ENCODE assay signal across 10 cellular contexts in the genomic region with DNA sequence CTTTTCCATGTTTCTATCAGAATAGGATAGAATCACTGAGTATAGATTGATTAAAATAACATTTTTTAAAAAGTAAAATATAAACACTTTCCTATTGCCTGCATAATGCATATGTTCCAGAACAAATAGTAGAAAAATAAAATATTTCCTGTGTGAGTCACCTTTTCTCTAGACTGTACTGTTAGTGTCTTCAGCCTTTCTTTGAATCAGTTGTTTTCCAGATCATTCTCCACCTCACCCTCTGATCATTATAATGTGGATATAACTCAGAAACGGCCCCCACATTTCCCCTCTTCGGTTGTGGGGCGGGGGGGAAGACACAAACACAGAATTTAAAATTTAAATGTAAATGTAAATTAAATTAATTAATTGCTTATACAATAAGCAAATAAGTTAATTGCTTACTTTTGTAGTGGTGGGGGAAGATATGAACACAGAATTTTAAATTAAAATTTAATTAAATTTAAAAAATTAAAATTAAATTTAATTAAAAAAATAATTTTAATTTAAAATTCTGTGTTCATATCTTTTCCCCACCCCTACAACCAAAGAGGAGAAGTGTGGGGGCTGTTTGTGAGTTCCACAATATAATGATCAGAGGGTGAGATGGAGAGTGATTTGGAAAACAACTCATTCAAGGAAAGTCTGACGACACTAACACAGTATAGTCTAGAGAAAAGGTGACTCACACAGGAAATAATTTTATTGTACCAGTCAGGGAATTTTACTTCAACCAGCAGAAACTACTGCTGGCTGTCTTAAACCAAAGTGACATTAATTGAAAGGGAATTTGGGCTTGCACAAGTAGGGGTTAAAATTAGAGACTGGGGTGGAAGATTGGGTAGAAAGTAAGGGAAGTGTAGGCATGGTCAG. TPM values are rescaled to one million over a fixed set of nuclear protein-coding genes. Genes with fewer than 3 reads are reported as not detected.
A peak's percentile ranks its signal among the peaks of the same experiment; 100 is the strongest.
DNase-seq lines count a peak whose midpoint lies in the region; ATAC-seq and TF ChIP-seq lines count a peak whose summit lies in the region.
"Had no signal": no experiment of that assay in that cellular context is flagged by ENCODE, and none has a peak within 500 bp of the region (broad histone marks: within the 10 kb centered on the region; RNA-seq: fewer than 3 reads in every experiment).

No MANE protein-coding gene starts in this region.

- H3K4me1 Mint-ChIP-seq in activated T-helper 2 cell treated with anti-CD3 and anti-CD28 coated beads, Interferon-gamma antibody, Interleukin-2, Interleukin-4, amounts not matched to agents 10 μg/mL and 5 μg/mL and 100 μg/mL, durations not matched to agents 14 hours and 24 hours and 36 hours (ENCODE audit: low read depth), result peaks cover 29% of the 10 kb centered on the region

- peak overlapping the region; percentile 60 for H3K27ac Mint-ChIP-seq in activated T-helper 2 cell treated with anti-CD3 and anti-CD28 coated beads, Interferon-gamma antibody, Interleukin-2, Interleukin-4, amounts not matched to agents 10 μg/mL and 5 μg/mL and 100 μg/mL, durations not matched to agents 14 hours and 24 hours and 36 hours

- TF ChIP-seq CTCF in GM13977 (IDR thresholded peaks at IDR 0.05; ENCODE audit: extremely low read depth, insufficient read depth, missing control alignments), result no peak

- DNase-seq in AG20443 (ENCODE audit: low spot score) (peak; percentile 30), HS-5 (ENCODE audit: low read depth) (peak; percentile 43), kidney tubule cell (ENCODE audit: low spot score) (peak; percentile 53), iPS-NIHi7 (ENCODE audit: extremely low spot score) (no peak), GM13977 (ENCODE audit: low spot score) (no peak), NK-92 (lab: John Stamatoyannopoulos, UW; ENCODE audit: unreplicated experiment) (no peak)
- no peak for DNase-seq in activated T-helper 2 cell treated with anti-CD3 and anti-CD28 coated beads, Interferon-gamma antibody, Interleukin-2, Interleukin-4, amounts not matched to agents 10 μg/mL and 5 μg/mL and 100 μg/mL, durations not matched to agents 14 hours and 24 hours and 36 hours (ENCODE audit: low spot score)
- DNase-seq: left ventricle myocardium inferior had no signal

- no peaks in the 10 kb centered on the region for H3K27me3 Mint-ChIP-seq in activated T-helper 2 cell treated with anti-CD3 and anti-CD28 coated beads, Interferon-gamma antibody, Interleukin-2, Interleukin-4, amounts not matched to agents 10 μg/mL and 5 μg/mL and 100 μg/mL, durations not matched to agents 14 hours and 24 hours and 36 hours (ENCODE audit: low read depth)

- ATAC-seq in HG02973 (IDR thresholded peaks at IDR 0.05; ENCODE audit: unreplicated experiment), result no peak

- intact Hi-C loops in activated T-helper 2 cell treated with anti-CD3 and anti-CD28 coated beads, Interferon-gamma antibody, Interleukin-2, Interleukin-4, amounts not matched to agents 10 μg/mL and 5 μg/mL and 100 μg/mL, durations not matched to agents 14 hours and 24 hours and 36 hours (cut with micrococcal nuclease), result loop anchor here (1.0 to 10.0 kb wide), 2 partner anchors 15 to 229 kb away; partner anchors contain the start of gene CDS2

- no peaks in the 10 kb centered on the region for H3K36me3 Mint-ChIP-seq in activated T-helper 2 cell treated with anti-CD3 and anti-CD28 coated beads, Interferon-gamma antibody, Interleukin-2, Interleukin-4, amounts not matched to agents 10 μg/mL and 5 μg/mL and 100 μg/mL, durations not matched to agents 14 hours and 24 hours and 36 hours (ENCODE audit: low read depth)

- H3K9me3 Mint-ChIP-seq in activated T-helper 2 cell treated with anti-CD3 and anti-CD28 coated beads, Interferon-gamma antibody, Interleukin-2, Interleukin-4, amounts not matched to agents 10 μg/mL and 5 μg/mL and 100 μg/mL, durations not matched to agents 14 hours and 24 hours and 36 hours, result peaks cover 4% of the 10 kb centered on the region

- H3K4me3 Mint-ChIP-seq in activated T-helper 2 cell treated with anti-CD3 and anti-CD28 coated beads, Interferon-gamma antibody, Interleukin-2, Interleukin-4, amounts not matched to agents 10 μg/mL and 5 μg/mL and 100 μg/mL, durations not matched to agents 14 hours and 24 hours and 36 hours (ENCODE audit: low read depth), result no peak overlapping the region

- in situ Hi-C loops in GM13977 (cut with MboI; ENCODE audit: low pct_unique_long_range_greater_than_20kb, low sequenced_read_pairs, unreplicated experiment), result no loop called here

RNA-seq across cellular contexts. Expression of gene PROKR2, which starts 37.1 kb away (rescaled TPM):
- not detected in 2 replicates for total RNA-seq in activated T-helper 2 cell treated with anti-CD3 and anti-CD28 coated beads, Interferon-gamma antibody, Interleukin-2, Interleukin-4, amounts not matched to agents 10 μg/mL and 5 μg/mL and 100 μg/mL, durations not matched to agents 14 hours and 24 hours and 36 hours
- total RNA-seq: left ventricle myocardium inferior, tibial nerve had no signal

Comparison
In these comparisons a context has a peak if more than half of its experiments do, and no peak if none do; other contexts are left out.
1. DNase-seq: peak in AG20443 (single experiment), HS-5 (single experiment) and kidney tubule cell (single experiment); none in activated T-helper 2 cell treated with anti-CD3 and anti-CD28 coated beads, Interferon-gamma antibody, Interleukin-2, Interleukin-4, amounts not matched to agents 10 μg/mL and 5 μg/mL and 100 μg/mL, durations not matched to agents 14 hours and 24 hours and 36 hours (single experiment), iPS-NIHi7 (single experiment), GM13977 (single experiment) and NK-92 (single experiment).